ENCODE assay signal across 23 cellular contexts in the genomic region with DNA sequence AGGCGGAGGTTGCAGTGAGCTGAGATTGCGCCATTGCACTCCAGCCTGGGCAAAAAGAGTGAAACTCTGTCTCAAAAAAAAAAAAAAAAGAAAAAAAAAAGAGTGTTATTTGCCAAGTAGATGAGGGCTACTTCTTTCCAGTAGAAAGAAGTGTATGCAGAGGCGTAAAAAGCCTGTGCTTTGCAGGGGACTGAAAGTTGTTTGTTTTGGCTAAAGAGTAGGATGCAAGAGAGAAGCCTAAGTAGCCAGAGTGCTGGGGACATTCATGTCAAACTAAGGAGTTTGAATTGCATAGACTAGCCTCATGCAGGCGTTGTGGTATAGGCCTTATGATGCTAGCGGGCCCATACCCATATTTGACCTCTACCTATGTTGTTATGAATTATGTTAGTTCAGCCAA. TPM values are rescaled to one million over a fixed set of nuclear protein-coding genes. Genes with fewer than 3 reads are reported as not detected.
"Had no signal": no experiment of that assay in that cellular context is flagged by ENCODE, and none has a peak within 500 bp of the region (broad histone marks: within the 10 kb centered on the region; RNA-seq: fewer than 3 reads in every experiment).

No MANE protein-coding gene starts in this region.

- ATAC-seq: Panc1, PC-3, SK-N-SH treated with all-trans-retinoic acid at 6 μM for 48 hours had no signal

- H3K27ac ChIP-seq: RWPE1, SJCRH30 had no signal

- H3K27me3 ChIP-seq: SJCRH30 had no signal

- H3K36me3 ChIP-seq: SJCRH30 had no signal

- H3K9me3 ChIP-seq: SJCRH30 had no signal

- DNase-seq: KBM-7; MV-4-11; NCI-H1048; NCI-H1105; NCI-H1417; NCI-H1436 treated with DMSO at 0.1 percent for 48 hours; NCI-H1694; NCI-H187 treated with DMSO at 0.1 percent for 48 hours; NCI-H2029 treated with DMSO at 0.1 percent for 48 hours; NCI-H2171 treated with DMSO at 0.1 percent for 48 hours; NCI-H345; NCI-H446 treated with DMSO at 0.1 percent for 48 hours; NCI-H524; NCI-H526 treated with DMSO at 0.1 percent for 48 hours; NCI-H748 treated with DMSO at 0.1 percent for 48 hours; NK-92 treated with Interleukin-12 subunit alpha and Interleukin-12 subunit beta, amount 100 ng/mL, for 24 hours; PC-3; SHP77; SJCRH30 had no signal

- H3K4me1 ChIP-seq: SJCRH30 had no signal

- H3K4me3 ChIP-seq: SJCRH30 had no signal

RNA-seq across cellular contexts. Expression of gene HSD17B6, which starts 9.5 kb away (rescaled TPM):
- total RNA-seq: HT-29 had no signal
